In genomic region chr17:8109669-8110455, GRCh38 we compare ENCODE assay signal across 8 cellular contexts. TPM values are rescaled to one million over a fixed set of nuclear protein-coding genes. Genes with fewer than 3 reads are reported as not detected.
DNase-seq lines count a peak whose midpoint lies in the region; TF ChIP-seq lines count a peak whose summit lies in the region.

No MANE protein-coding gene starts in this region.

- CTCF ChIA-PET in AG04450 (lab: Charles Lee): interaction anchor here (0.7 to 3.8 kb wide), 11 partner anchors 8 to 706 kb away, joined by 3 to 25 read pairs (median 5); partner anchors contain the start of genes ALOXE3 and TMEM256

- H3K4me3 ChIP-seq in AG04450 (ENCODE audit: low read depth, low read length) (peak overlapping the region; percentile 15; the same call in 1 of the 2 replicates), H7 (ENCODE audit: insufficient read depth, low read depth, low read length) (peak overlapping the region; percentile 58), spleen (peak overlapping the region; percentile 11 to 67 (median 34))

- POLR2A ChIA-PET in AG04450 (lab: Yijun Ruan, JAX): no interaction called here

- H3K27ac Mint-ChIP-seq in activated naive CD8-positive, alpha-beta T cell treated with anti-CD3 and anti-CD28 coated beads for 36 hours: no peak overlapping the region

- 11 to 25% (median 16%) methylated on average over 32 to 61 of the region's 61 CpGs for WGBS in spleen, 5 donors

- H3K4me1 ChIP-seq in spleen: peaks cover 6 to 16% (median 11%) of the 10 kb centered on the region in 6 donors

- no peak overlapping the region for H3K4me3 Mint-ChIP-seq in activated naive CD8-positive, alpha-beta T cell treated with anti-CD3 and anti-CD28 coated beads for 36 hours

- TF ChIP-seq POLR2A in spleen (IDR thresholded peaks at IDR 0.05): no peak

- peaks cover 2% of the 10 kb centered on the region for H3K4me1 Mint-ChIP-seq in activated naive CD8-positive, alpha-beta T cell treated with anti-CD3 and anti-CD28 coated beads for 36 hours

- H3K9me3 ChIP-seq in AG04450 (ENCODE audit: control insufficient read depth, insufficient read depth, low read length): no peaks in the 10 kb centered on the region; the same call in 1 of the 2 replicates
- H3K9me3 ChIP-seq in spleen: no peaks in the 10 kb centered on the region

- H3K9me3 Mint-ChIP-seq in activated naive CD8-positive, alpha-beta T cell treated with anti-CD3 and anti-CD28 coated beads for 36 hours: no peaks in the 10 kb centered on the region

- no peaks in the 10 kb centered on the region for H3K36me3 ChIP-seq in H7 (replicated peaks; ENCODE audit: control insufficient read depth, insufficient read depth, low read length)
- H3K36me3 ChIP-seq in spleen: no peaks in the 10 kb centered on the region

- H3K27ac ChIP-seq in AG04450 (ENCODE audit: low read depth, low read length) (no peak overlapping the region), spleen (no peak overlapping the region)

- TF ChIP-seq CTCF in AG04450 (IDR thresholded peaks at IDR 0.05; ENCODE audit: low read depth, low read length) (peak; percentile 70), spleen (IDR thresholded peaks at IDR 0.05 in 8 of 11, conservative IDR thresholded peaks at IDR 0.05 in 3 of 11) (peak; percentile 60 to 95 (median 89))

- no peaks in the 10 kb centered on the region for H3K36me3 Mint-ChIP-seq in activated naive CD8-positive, alpha-beta T cell treated with anti-CD3 and anti-CD28 coated beads for 36 hours

- DNase-seq in AG04450 (ENCODE audit: low read depth, low spot score) (no peak), H7 (peak; percentile 96), SK-N-DZ (ENCODE audit: low spot score) (peak; percentile 49), hepatic stellate cell (ENCODE audit: low spot score) (peak; percentile 47), spleen (peak; percentile 94), AML-193 (lab: John Stamatoyannopoulos, UW) (no peak), GF-D8 (lab: John Stamatoyannopoulos, UW) (no peak)
- DNase-seq in activated naive CD8-positive, alpha-beta T cell treated with anti-CD3 and anti-CD28 coated beads for 36 hours: peak; percentile 83

- H3K27me3 Mint-ChIP-seq in activated naive CD8-positive, alpha-beta T cell treated with anti-CD3 and anti-CD28 coated beads for 36 hours: peaks cover 21% of the 10 kb centered on the region

- intact Hi-C loops in spleen (cut with DNase I; ENCODE audit: low total_unique reads): no loop called here

- H3K27me3 ChIP-seq in AG04450 (ENCODE audit: control insufficient read depth, insufficient read depth, low read length) (peaks cover 45% of the 10 kb centered on the region), H7 (ENCODE audit: control insufficient read depth, insufficient read depth, low read length) (peaks cover 50% of the 10 kb centered on the region), spleen (replicated peaks in 1 of 7) (peaks cover 0 to 69% (median 46%) of the 10 kb centered on the region in 7 donors)

RNA-seq across cellular contexts. Expression of gene ALOXE3, which starts 8.5 kb away (rescaled TPM):
- polyA plus RNA-seq in AG04450 (2011; rRNA removed) (0.04 and 0.05 TPM in 2 replicates), spleen (under 1 TPM in 1 of 3 donors, not detected in 2; 0.03 TPM)
- 0.09 TPM in 1 of 2 replicates, not detected in the other for polyA minus RNA-seq in AG04450 (2011; rRNA and poly(A)+ RNA removed)
- not detected in 2 replicates for total RNA-seq in H7 (2014; rRNA removed; shearing (Covaris generic))
- not detected in 2 replicates for polyA plus RNA-seq in SK-N-DZ (2014; cell fraction: cytosol; rRNA removed)
- polyA plus RNA-seq in SK-N-DZ (2014; cell fraction: nucleus; rRNA removed): not detected in 2 replicates
- under 1 TPM in 1 of 2 experiments, not detected in 1; 0.10 TPM for total RNA-seq in activated naive CD8-positive, alpha-beta T cell treated with anti-CD3 and anti-CD28 coated beads for 36 hours
- not detected for total RNA-seq in spleen

RNA-seq across cellular contexts. Expression of gene HES7, which starts 14.0 kb away (rescaled TPM):
- polyA plus RNA-seq in AG04450 (2011; rRNA removed): not detected in 2 replicates
- not detected in 2 replicates for polyA minus RNA-seq in AG04450 (2011; rRNA and poly(A)+ RNA removed)
- 1.3 and 2.1 TPM in 2 replicates for total RNA-seq in H7 (2014; rRNA removed; shearing (Covaris generic))
- 2.8 and 5.1 TPM in 2 replicates for polyA plus RNA-seq in SK-N-DZ (2014; cell fraction: cytosol; rRNA removed)
- 3.8 and 5.2 TPM in 2 replicates for polyA plus RNA-seq in SK-N-DZ (2014; cell fraction: nucleus; rRNA removed)
- 1 to 10 TPM; 1.9 to 2.0 TPM for total RNA-seq in activated naive CD8-positive, alpha-beta T cell treated with anti-CD3 and anti-CD28 coated beads for 36 hours
- total RNA-seq in spleen: under 1 TPM in 2 of 7 donors, not detected in 5; 0.41 to 0.67 TPM
- under 1 TPM; 0.04 to 0.53 (median 0.32) TPM for polyA plus RNA-seq in spleen

RNA-seq across cellular contexts. Expression of gene ALOX12B, which starts 22.3 kb away (rescaled TPM):
- not detected in 2 replicates for polyA plus RNA-seq in AG04450 (2011; rRNA removed)
- not detected in 2 replicates for polyA minus RNA-seq in AG04450 (2011; rRNA and poly(A)+ RNA removed)
- total RNA-seq in H7 (2014; rRNA removed; shearing (Covaris generic)): not detected in 2 replicates
- not detected in 2 replicates for polyA plus RNA-seq in SK-N-DZ (2014; cell fraction: cytosol; rRNA removed)
- not detected in 2 replicates for polyA plus RNA-seq in SK-N-DZ (2014; cell fraction: nucleus; rRNA removed)
- 1 to 10 TPM; 3.7 to 4.1 TPM for total RNA-seq in activated naive CD8-positive, alpha-beta T cell treated with anti-CD3 and anti-CD28 coated beads for 36 hours
- total RNA-seq in spleen: 1 to 10 TPM in 2 of 7 donors, under 1 TPM in 1, not detected in 4; 0.47 to 1.3 (median 1.0) TPM
- under 1 TPM; 0.80 to 0.89 (median 0.83) TPM for polyA plus RNA-seq in spleen

RNA-seq across cellular contexts. Expression of gene PER1, which starts 42.3 kb away (rescaled TPM):
- polyA plus RNA-seq in AG04450 (2011; rRNA removed) (3.1 and 5.5 TPM in 2 replicates), spleen (10 to 100 TPM; 12.6 to 83.0 (median 17.5) TPM)
- 11.4 and 19.0 TPM in 2 replicates for polyA minus RNA-seq in AG04450 (2011; rRNA and poly(A)+ RNA removed)
- 19.2 and 32.4 TPM in 2 replicates for total RNA-seq in H7 (2014; rRNA removed; shearing (Covaris generic))
- polyA plus RNA-seq in SK-N-DZ (2014; cell fraction: cytosol; rRNA removed): 8.1 and 24.4 TPM in 2 replicates
- 10.2 and 34.8 TPM in 2 replicates for polyA plus RNA-seq in SK-N-DZ (2014; cell fraction: nucleus; rRNA removed)
- 10 to 100 TPM; 55.7 to 56.1 TPM for total RNA-seq in activated naive CD8-positive, alpha-beta T cell treated with anti-CD3 and anti-CD28 coated beads for 36 hours
- total RNA-seq in spleen: 100 to 1,000 TPM in 2 of 7 donors, 10 to 100 TPM in 5; 68.0 to 213 (median 73.5) TPM

RNA-seq across cellular contexts. Expression of gene VAMP2, which starts 52.9 kb away (rescaled TPM):
- polyA plus RNA-seq in AG04450 (2011; rRNA removed): 20.8 and 24.3 TPM in 2 replicates
- 9.4 and 13.1 TPM in 2 replicates for polyA minus RNA-seq in AG04450 (2011; rRNA and poly(A)+ RNA removed)
- 7.3 and 10.5 TPM in 2 replicates for total RNA-seq in H7 (2014; rRNA removed; shearing (Covaris generic))
- polyA plus RNA-seq in SK-N-DZ (2014; cell fraction: cytosol; rRNA removed): 20.2 and 21.1 TPM in 2 replicates
- polyA plus RNA-seq in SK-N-DZ (2014; cell fraction: nucleus; rRNA removed): 33.0 and 65.8 TPM in 2 replicates
- total RNA-seq in activated naive CD8-positive, alpha-beta T cell treated with anti-CD3 and anti-CD28 coated beads for 36 hours: 10 to 100 TPM; 27.7 to 28.4 TPM
- 10 to 100 TPM; 37.5 to 94.8 (median 65.7) TPM for total RNA-seq in spleen
- polyA plus RNA-seq in spleen: 10 to 100 TPM; 38.7 to 57.8 (median 38.8) TPM

Comparison
In these comparisons a context has a peak if more than half of its experiments do, and no peak if none do; other contexts are left out.
1. DNase-seq: peak in H7 (single experiment), SK-N-DZ (single experiment), activated naive CD8-positive, alpha-beta T cell treated with anti-CD3 and anti-CD28 coated beads for 36 hours (single experiment), hepatic stellate cell (single experiment) and spleen (single experiment); none in AG04450 (single experiment), AML-193 (0 of 2) and GF-D8 (single experiment).
2. Peak in every context shown above with its lines, with median percentiles within 50 percentile points of each other: H3K4me3 ChIP-seq.